Comparison of ENCODE assay signal across 14 cellular contexts in genomic region chr18:108665-109063, GRCh38. TPM values are rescaled to one million over a fixed set of nuclear protein-coding genes. Genes with fewer than 3 reads are reported as not detected.
DNase-seq lines count a peak whose midpoint lies in the region; ATAC-seq and TF ChIP-seq lines count a peak whose summit lies in the region.
"Not testable (repeated sequence)": the region's sequence is repeated elsewhere in the genome, so short reads cannot be mapped to it uniquely, and the experiment has no call there.
"Had no signal": no experiment of that assay in that cellular context is flagged by ENCODE, and none has a peak within 500 bp of the region (broad histone marks: within the 10 kb centered on the region; RNA-seq: fewer than 3 reads in every experiment).

No MANE protein-coding gene starts in this region.

- H4K20me1 ChIP-seq in HCT116 (ENCODE audit: insufficient read depth) = not testable (repeated sequence)

- not testable (repeated sequence) for DNase-seq in HCT116 (ENCODE audit: low read depth, low spot score); activated T-cell treated with anti-CD3 and anti-CD28 coated beads, Interleukin-2, amount 50 U/mL, for 4 hours; left lobe of liver (ENCODE audit: low spot score); thoracic aorta (ENCODE audit: low spot score)

- intact Hi-C loops in HCT116 (cut with micrococcal nuclease) = not testable (repeated sequence)

- not testable (repeated sequence) for H3K4me1 ChIP-seq in HCT116 (ENCODE audit: control insufficient read depth in 1 of 2, insufficient read depth in 2 of 2, low read length in 2 of 2); thoracic aorta (ENCODE audit: control insufficient read depth in 1 of 2, low read depth in 2 of 2)

- not testable (repeated sequence) for H3K36me3 ChIP-seq in HCT116 (ENCODE audit: control insufficient read depth in 1 of 2, insufficient read depth in 2 of 2, low read length in 2 of 2); thoracic aorta

- POLR2A ChIA-PET in HCT116 (lab: Charles Lee) = not testable (repeated sequence)

- H3K9me2 ChIP-seq in HCT116 (ENCODE audit: insufficient read depth) = not testable (repeated sequence)

- not testable (repeated sequence) for H3K4me3 Mint-ChIP-seq in activated T-cell treated with anti-CD3 and anti-CD28 coated beads, Interleukin-2, amount 50 U/mL, for 4 hours

- not testable (repeated sequence) for H3K27me3 ChIP-seq in HCT116 (ENCODE audit: insufficient read depth, low read length); thoracic aorta (replicated peaks; ENCODE audit: insufficient read depth)

- RAD21 ChIA-PET in HCT116 (lab: Charles Lee; ENCODE audit: low non-redundant PET in 1 of 2, low total read pairs in 2 of 2, uncharacterized antibody in 2 of 2, unreplicated experiment in 2 of 2) = not testable (repeated sequence)

- H3K27me3 Mint-ChIP-seq in activated T-cell treated with anti-CD3 and anti-CD28 coated beads, Interleukin-2, amount 50 U/mL, for 4 hours (ENCODE audit: low read depth) = not testable (repeated sequence)

- not testable (repeated sequence) for H3K4me1 Mint-ChIP-seq in activated T-cell treated with anti-CD3 and anti-CD28 coated beads, Interleukin-2, amount 50 U/mL, for 4 hours (ENCODE audit: low read depth)

- CTCF ChIA-PET in HCT116 (lab: Charles Lee) = not testable (repeated sequence)

- not testable (repeated sequence) for H2AFZ ChIP-seq in HCT116 (ENCODE audit: low read depth, low read length, poor library complexity, severe bottlenecking)

- TF ChIP-seq RAD21 in HCT116 (IDR thresholded peaks at IDR 0.05; ENCODE audit: low read depth) = not testable (repeated sequence)

- not testable (repeated sequence) for TF ChIP-seq CTCF in HCT116 (IDR thresholded peaks at IDR 0.05 in 2 of 3, conservative IDR thresholded peaks at IDR 0.05 in 1 of 3; ENCODE audit: borderline replicate concordance in 1 of 3, insufficient read depth in 1 of 3, low read depth in 2 of 3, low read length in 2 of 3); thoracic aorta (IDR thresholded peaks at IDR 0.05)

- ATAC-seq in GM18511 (IDR thresholded peaks at IDR 0.05; ENCODE audit: unreplicated experiment) (peak; percentile 1), GM21367 (IDR thresholded peaks at IDR 0.05; ENCODE audit: unreplicated experiment) (peak; percentile 6), HCT116 (peak; percentile 23; the same call in 1 of the 2 replicates), HG02970 (IDR thresholded peaks at IDR 0.05; ENCODE audit: low FRiP score, unreplicated experiment) (peak; percentile 26), HG03439 (IDR thresholded peaks at IDR 0.05; ENCODE audit: unreplicated experiment) (peak; percentile 5), left lobe of liver (peak; percentile 11), thoracic aorta (ENCODE audit: insufficient number of reproducible peaks, low FRiP score, low read depth) (peak; percentile 17)
- peak; percentile 1 to 8 for ATAC-seq in activated T-cell treated with anti-CD3 and anti-CD28 coated beads, Interleukin-2, amount 50 U/mL, for 4 hours

- not testable (repeated sequence) for H3K36me3 Mint-ChIP-seq in activated T-cell treated with anti-CD3 and anti-CD28 coated beads, Interleukin-2, amount 50 U/mL, for 4 hours (ENCODE audit: insufficient read depth)

- H3K9me3 Mint-ChIP-seq in activated T-cell treated with anti-CD3 and anti-CD28 coated beads, Interleukin-2, amount 50 U/mL, for 4 hours = peaks cover 18% of the 10 kb centered on the region

- not testable (repeated sequence) for H3K4me2 ChIP-seq in HCT116 (ENCODE audit: low read length)

- H3K4me3 ChIP-seq in HCT116 (replicated peaks in 1 of 2; ENCODE audit: low read depth in 1 of 2, low read length in 2 of 2); thoracic aorta: not testable (repeated sequence)

- TF ChIP-seq POLR2A in HCT116 (IDR thresholded peaks at IDR 0.05; ENCODE audit: borderline replicate concordance, extremely low read depth, insufficient read depth, insufficient read length) = not testable (repeated sequence)

- not testable (repeated sequence) for H3K9ac ChIP-seq in HCT116 (ENCODE audit: low read length)

- BruUV-seq in HCT116 (replicated peaks; lab: Mats Ljungman, UMichigan) = not testable (repeated sequence)

- H3K27ac ChIP-seq in HCT116 (ENCODE audit: low read depth, low read length); thoracic aorta: not testable (repeated sequence)

- not testable (repeated sequence) for H3K9me3 ChIP-seq in HCT116 (ENCODE audit: control insufficient read depth in 1 of 2, insufficient read depth in 1 of 2, low read depth in 1 of 2, low read length in 2 of 2); thoracic aorta

- H3K79me2 ChIP-seq in HCT116 (ENCODE audit: insufficient read depth, low read length) = not testable (repeated sequence)

RNA-seq across cellular contexts. Expression of gene USP14, which starts 49.7 kb away (rescaled TPM):
- total RNA-seq in HCT116 (2021; ENCODE audit: unreplicated experiment) = 56.1 TPM
- polyA plus RNA-seq in HCT116 (2012) = 20.5 and 23.6 TPM in 2 replicates
- 100 to 1,000 TPM; 109 to 118 (median 115) TPM for total RNA-seq in activated T-cell treated with anti-CD3 and anti-CD28 coated beads, Interleukin-2, amount 50 U/mL, for 4 hours
- total RNA-seq in left lobe of liver = 15.8 TPM
- total RNA-seq in thoracic aorta = 10 to 100 TPM; 26.2 to 33.3 TPM

RNA-seq across cellular contexts. Expression of gene TUBB8B, which starts 59.2 kb away (rescaled TPM):
- 0.57 TPM for total RNA-seq in HCT116 (2021; ENCODE audit: unreplicated experiment)
- polyA plus RNA-seq in HCT116 (2012) = 0.21 and 0.39 TPM in 2 replicates
- not detected for total RNA-seq in activated T-cell treated with anti-CD3 and anti-CD28 coated beads, Interleukin-2, amount 50 U/mL, for 4 hours
- not detected for total RNA-seq in left lobe of liver
- not detected for total RNA-seq in thoracic aorta
- total RNA-seq: activated CD4-positive, alpha-beta T cell treated with anti-CD3 and anti-CD28 coated beads, Interleukin-2, amount 10 ng/mL, durations not matched to agents 24 days and 14 days; osteoblast; RPMI7951; tibial nerve had no signal
- polyA plus RNA-seq: A549, SK-N-SH had no signal
